31 cellular contexts compared by ENCODE assay signal in the genomic region with DNA sequence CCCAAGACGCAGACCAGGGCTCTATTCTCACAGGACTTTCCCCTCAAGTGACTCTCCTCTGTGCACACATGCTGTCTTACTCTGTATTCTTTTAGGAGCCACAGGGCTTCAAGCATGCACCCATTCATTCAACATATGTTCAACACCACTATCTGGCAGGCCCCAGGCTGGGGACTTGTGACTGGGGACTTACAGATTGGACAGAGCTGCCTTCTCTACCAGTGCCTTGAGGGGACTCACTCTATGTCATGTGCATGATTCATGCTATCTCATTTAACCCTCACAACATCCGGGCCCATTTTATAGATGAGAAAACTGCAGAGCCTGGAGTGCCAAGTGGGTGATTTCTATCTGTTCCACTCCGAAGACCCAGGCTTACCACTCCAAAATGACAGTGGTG. TPM values are rescaled to one million over a fixed set of nuclear protein-coding genes. Genes with fewer than 3 reads are reported as not detected.
"Had no signal": no experiment of that assay in that cellular context is flagged by ENCODE, and none has a peak within 500 bp of the region (broad histone marks: within the 10 kb centered on the region; RNA-seq: fewer than 3 reads in every experiment).

No MANE protein-coding gene starts in this region.

- H3K4me3 ChIP-seq: esophagus squamous epithelium, hepatocyte, prostate gland, sigmoid colon, upper lobe of left lung had no signal

- H3K9me3 ChIP-seq: esophagus squamous epithelium, prostate gland, sigmoid colon, upper lobe of left lung had no signal

- H3K4me1 ChIP-seq: sigmoid colon had no signal

- H3K27ac ChIP-seq: brain microvascular endothelial cell, epithelial cell of prostate, esophagus squamous epithelium, hepatocyte, prostate gland, sigmoid colon, upper lobe of left lung had no signal

- DNase-seq: activated CD4-positive, alpha-beta memory T cell treated with anti-CD3 and anti-CD28 coated beads for 36 hours; activated CD4-positive, alpha-beta T cell treated with anti-CD3 and anti-CD28 coated beads, Interleukin-2, amount 10 ng/mL, durations not matched to agents 24 days and 14 days; activated gamma-delta T cell treated with Interleukin-2 at 50 U/mL for 16 hours; activated naive CD4-positive, alpha-beta T cell treated with anti-CD3 and anti-CD28 coated beads, Interleukin-2, amount 50 U/mL, for 16 hours; activated T-cell treated with anti-CD3 and anti-CD28 coated beads, Interleukin-2, amount 50 U/mL, for 4 hours; amniotic stem cell; brain microvascular endothelial cell; caudate nucleus; dermis blood vessel endothelial cell; effector CD4-positive, alpha-beta T cell; esophagus squamous epithelium; left cardiac atrium; left ventricle myocardium superior; retina; sigmoid colon; small intestine; stimulated activated CD4-positive, alpha-beta T cell treated with anti-CD3 and anti-CD28 coated beads, Interleukin-4, amount 100 ng/mL, for 24 hours; stimulated activated naive CD8-positive, alpha-beta T cell treated with anti-CD3 and anti-CD28 coated beads, Interleukin-15, amount 100 ng/mL, for 72 hours; substantia nigra; upper lobe of left lung had no signal

- ATAC-seq: activated T-cell treated with anti-CD3 and anti-CD28 coated beads, Interleukin-2, amount 50 U/mL, for 4 hours; activated T-helper 17 cell treated with anti-CD3 and anti-CD28 coated beads, Interleukin-2, amount 50 U/mL, for 72 hours; left cardiac atrium; left ventricle myocardium superior; stimulated activated effector memory CD8-positive, alpha-beta T cell treated with anti-CD3 and anti-CD28 coated beads, Interleukin-12 subunit alpha, Interleukin-12 subunit beta, amount 100 ng/mL, for 72 hours; stimulated activated naive CD8-positive, alpha-beta T cell treated with anti-CD3 and anti-CD28 coated beads, Interleukin-15, amount 100 ng/mL, for 72 hours had no signal

- H3K36me3 ChIP-seq: brain microvascular endothelial cell, esophagus squamous epithelium, prostate gland, sigmoid colon, upper lobe of left lung had no signal

- H3K27me3 ChIP-seq: brain microvascular endothelial cell, hepatocyte, sigmoid colon, upper lobe of left lung had no signal

RNA-seq across cellular contexts. Expression of a gene that starts 34.3 kb away (rescaled TPM):
- total RNA-seq: activated CD4-positive, alpha-beta memory T cell treated with anti-CD3 and anti-CD28 coated beads for 36 hours; activated CD4-positive, alpha-beta T cell treated with anti-CD3 and anti-CD28 coated beads, Interleukin-2, amount 10 ng/mL, durations not matched to agents 24 days and 14 days; activated CD8-positive, alpha-beta memory T cell treated with anti-CD3 and anti-CD28 coated beads for 36 hours; activated T-cell treated with anti-CD3 and anti-CD28 coated beads, Interleukin-2, amount 50 U/mL, for 4 hours; activated T-helper 17 cell treated with anti-CD3 and anti-CD28 coated beads, Interleukin-2, amount 50 U/mL, for 72 hours; dermis blood vessel endothelial cell; esophagus squamous epithelium; frontal cortex; left cardiac atrium; left ventricle myocardium superior; lung microvascular endothelial cell; mucosa of gallbladder; osteocyte; prostate gland; sigmoid colon; T-helper 1 cell treated with Interleukin-12 subunit alpha and Interleukin-12 subunit beta and Interleukin-4 antibody, amounts not matched to agents 30 ng/mL and 1 ng/mL, for 36 hours; upper lobe of left lung had no signal
